In the genomic region with DNA sequence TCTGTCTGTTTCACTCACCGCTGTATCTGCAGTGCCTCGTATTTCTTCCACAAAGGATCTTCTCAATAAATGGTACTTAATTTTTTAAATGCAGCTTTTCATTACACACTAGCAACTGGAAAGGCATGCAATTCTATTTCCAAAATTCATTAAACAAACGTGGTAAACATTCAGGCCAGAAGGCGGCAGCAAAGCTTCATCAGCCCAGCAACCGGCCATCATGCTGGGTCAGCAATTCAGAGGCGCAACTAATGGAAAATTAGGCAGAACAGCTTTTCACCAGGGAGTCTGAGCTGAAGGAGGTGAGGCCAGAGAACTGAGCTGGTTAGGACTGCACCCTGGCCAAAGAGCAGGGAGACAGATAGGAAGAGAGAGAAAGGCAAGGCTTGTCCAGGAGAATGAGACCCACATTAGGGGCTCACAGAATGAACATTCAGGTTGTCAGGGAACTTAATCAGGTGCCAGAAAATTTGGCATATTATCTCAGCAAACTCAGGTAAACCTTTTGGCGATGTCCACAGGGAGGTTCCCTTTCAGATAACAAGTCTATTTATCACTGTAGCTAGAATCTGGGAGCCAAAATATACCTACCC, we compare ENCODE assay signal across 9 cellular contexts. TPM values are rescaled to one million over a fixed set of nuclear protein-coding genes. Genes with fewer than 3 reads are reported as not detected.
DNase-seq lines count a peak whose midpoint lies in the region; ATAC-seq and TF ChIP-seq lines count a peak whose summit lies in the region.
"Had no signal": no experiment of that assay in that cellular context is flagged by ENCODE, and none has a peak within 500 bp of the region (broad histone marks: within the 10 kb centered on the region; RNA-seq: fewer than 3 reads in every experiment).

No MANE protein-coding gene starts in this region.

- no peaks in the 10 kb centered on the region for H3K79me2 ChIP-seq in GM23248 (ENCODE audit: insufficient read depth)

- H3K9ac ChIP-seq in GM23248, result no peak overlapping the region

- no peaks in the 10 kb centered on the region for H3K9me2 ChIP-seq in GM23248 (ENCODE audit: insufficient read depth)

- H3F3A ChIP-seq in GM23248 (ENCODE audit: insufficient read depth), result 0 out of 2 replicates have a peak, but pooled peaks cover 8% of the 10 kb centered on the region

- intact Hi-C loops in left lung (cut with DNase I), result loop anchor here in 1 of 2 donors (10.0 kb wide), 1 partner anchor 457 kb away; no protein-coding TSS in a partner anchor
- intact Hi-C loops in vagina (cut with DNase I), result loop anchor here (5.0 kb wide), 1 partner anchor 59 kb away; no protein-coding TSS in a partner anchor

- no peak overlapping the region for H2AFZ ChIP-seq in GM23248

- peak; percentile 84 for ATAC-seq in left lung

- H3K9me3 ChIP-seq in GM23248 (ENCODE audit: low read depth) (no peaks in the 10 kb centered on the region), left lung (no peaks in the 10 kb centered on the region), vagina (no peaks in the 10 kb centered on the region)

- no peak for TF ChIP-seq POLR2A in vagina (IDR thresholded peaks at IDR 0.05)

- H3K4me3 ChIP-seq in GM23248 (no peak overlapping the region), left lung (no peak overlapping the region), vagina (no peak overlapping the region)

- peaks cover 11% of the 10 kb centered on the region for H3K4me1 ChIP-seq in GM23248 (ENCODE audit: insufficient read depth)
- H3K4me1 ChIP-seq in left lung, result no peaks in the 10 kb centered on the region
- H3K4me1 ChIP-seq in vagina, result peaks cover 9% of the 10 kb centered on the region

- H4K20me1 ChIP-seq in GM23248 (ENCODE audit: insufficient read depth), result no peaks in the 10 kb centered on the region

- WGBS in GM23248 (ENCODE audit: low coverage in 1 of 2, low lambda C conversion rate in 2 of 2, missing lambda C conversion rate in 2 of 2), 2 experiments, result 3 to 8% methylated on average over 7 of the region's 7 CpGs

- in situ Hi-C loops in GM23248 (cut with MboI), result no loop called here

- H3K36me3 ChIP-seq in GM23248 (ENCODE audit: low read depth), result no peaks in the 10 kb centered on the region
- H3K36me3 ChIP-seq in left lung, result no peaks in the 10 kb centered on the region
- no peaks in the 10 kb centered on the region for H3K36me3 ChIP-seq in vagina

- peak; percentile 23 to 59 for TF ChIP-seq CTCF in left lung (IDR thresholded peaks at IDR 0.05)
- peak; percentile 36 to 64 (median 46) for TF ChIP-seq CTCF in vagina (IDR thresholded peaks at IDR 0.05)

- H3K27ac ChIP-seq in GM23248, result no peak overlapping the region
- no peak overlapping the region for H3K27ac ChIP-seq in left lung
- no peak overlapping the region for H3K27ac ChIP-seq in vagina

- H3K27me3 ChIP-seq in GM23248 (replicated peaks; ENCODE audit: insufficient read depth), result peaks cover 5% of the 10 kb centered on the region; the same call in 1 of the 2 replicates
- no peaks in the 10 kb centered on the region for H3K27me3 ChIP-seq in left lung
- H3K27me3 ChIP-seq in vagina, result no peaks in the 10 kb centered on the region

- H3K4me2 ChIP-seq in GM23248 (ENCODE audit: unreplicated experiment), result no peak overlapping the region

- DNase-seq in DMS53 (lab: John Stamatoyannopoulos, UW) (peak; percentile 71), GM23248 (peak; percentile 71), NCI-H460 (ENCODE audit: extremely low read depth, low read depth) (peak; percentile 46), cerebellum (ENCODE audit: low spot score) (peak; percentile 63), left lung (peak; percentile 31 to 58), vagina (ENCODE audit: extremely low spot score in 2 of 2) (no peak), CD1c-positive myeloid dendritic cell (ENCODE audit: extremely low spot score) (no peak)
- DNase-seq in activated CD8-positive, alpha-beta memory T cell treated with anti-CD3 and anti-CD28 coated beads, Interleukin-2, amount 50 U/mL, for 48 hours, result no peak

RNA-seq across cellular contexts. Expression of a gene that starts 17.7 kb away (rescaled TPM):
- total RNA-seq in GM23248 (2014; rRNA removed; shearing (Covaris generic)), result 0.32 TPM in 1 of 2 replicates, not detected in the other
- polyA plus RNA-seq in GM23248 (2016; fragmentation: Nextera tagmentation; extraction: Ambion mirVana), result 0.04 and 0.10 TPM in 2 replicates
- 2.8 and 2.9 TPM in 2 replicates for total RNA-seq in NCI-H460 (2014; rRNA removed; shearing (Covaris generic))
- polyA plus RNA-seq in NCI-H460 (2014; cell fraction: nucleus; rRNA removed), result 0.07 and 3.0 TPM in 2 replicates
- total RNA-seq in cerebellum (55.3 TPM), left lung (10 to 100 TPM; 12.4 to 14.6 TPM), vagina (14.0 TPM)
- total RNA-seq: T-helper 1 cell treated with Interleukin-12 subunit alpha and Interleukin-12 subunit beta and Interleukin-4 antibody, amounts not matched to agents 30 ng/mL and 1 ng/mL, for 36 hours had no signal

Comparison
In these comparisons a context has a peak if more than half of its experiments do, and no peak if none do; other contexts are left out.
1. DNase-seq: peak in DMS53 (single experiment), GM23248 (single experiment), NCI-H460 (single experiment), cerebellum (single experiment) and left lung (2 of 2); none in vagina (0 of 2), activated CD8-positive, alpha-beta memory T cell treated with anti-CD3 and anti-CD28 coated beads, Interleukin-2, amount 50 U/mL, for 48 hours (single experiment) and CD1c-positive myeloid dendritic cell (single experiment).